In the genomic region with DNA sequence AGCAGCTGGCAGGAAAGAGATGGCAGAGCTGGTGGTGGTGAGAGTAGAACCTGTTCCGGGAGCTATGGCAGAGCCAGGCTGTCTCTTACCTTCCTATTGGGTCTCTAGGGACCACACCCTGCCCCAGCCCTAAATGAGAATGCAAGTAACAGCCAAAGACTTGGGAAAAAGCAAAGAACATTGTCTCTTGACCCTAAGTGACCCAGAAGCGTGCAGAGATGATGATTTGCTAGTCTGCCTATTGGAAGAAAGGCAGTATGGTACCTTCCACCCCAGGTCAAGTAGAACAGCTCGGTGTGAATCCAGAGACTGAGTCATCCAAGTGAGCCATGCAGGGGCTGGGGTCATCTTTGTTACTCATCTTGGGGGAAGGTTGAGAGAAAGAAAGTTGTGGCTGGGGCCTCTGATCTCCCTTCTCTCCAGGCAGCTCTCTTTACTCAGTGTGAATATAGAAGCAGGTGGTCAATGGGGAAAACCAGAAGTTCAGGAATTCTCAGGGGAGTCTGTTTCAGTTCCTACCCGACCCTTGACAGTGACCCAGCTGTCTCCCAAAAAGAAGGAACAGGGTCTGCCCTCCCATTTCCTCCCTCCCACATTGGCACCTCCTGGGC, we compare ENCODE assay signal across 8 cellular contexts. TPM values are rescaled to one million over a fixed set of nuclear protein-coding genes. Genes with fewer than 3 reads are reported as not detected.
DNase-seq lines count a peak whose midpoint lies in the region; ATAC-seq and TF ChIP-seq lines count a peak whose summit lies in the region.

No MANE protein-coding gene starts in this region.

- peak overlapping the region; percentile 63 for H3K27ac Mint-ChIP-seq in neural progenitor cell

- peaks cover 20% of the 10 kb centered on the region for H3K27me3 Mint-ChIP-seq in neural progenitor cell (ENCODE audit: insufficient read depth, low read depth)

- peaks cover 38% of the 10 kb centered on the region for H3F3A ChIP-seq in neural progenitor cell (ENCODE audit: low read depth)

- H3K9ac ChIP-seq in NT2/D1 (ENCODE audit: insufficient read length, low read depth) = peak overlapping the region; percentile 90
- no peak overlapping the region for H3K9ac ChIP-seq in neural progenitor cell

- peak overlapping the region; percentile 92 for H3K4me3 Mint-ChIP-seq in neural progenitor cell

- no peak overlapping the region for H3K27ac ChIP-seq in ectodermal cell (ENCODE audit: insufficient read depth, low read depth, low read length, poor library complexity, severe bottlenecking)
- H3K27ac ChIP-seq in neural progenitor cell = peak overlapping the region; percentile 86

- H4K20me1 ChIP-seq in neural progenitor cell (ENCODE audit: low read depth) = no peaks in the 10 kb centered on the region

- H3K36me3 Mint-ChIP-seq in neural progenitor cell = peaks cover 3% of the 10 kb centered on the region

- WGBS in ectodermal cell, 2 experiments = 43 to 54% methylated on average over 4 of the region's 4 CpGs

- no peak overlapping the region for H2AFZ ChIP-seq in neural progenitor cell (replicated peaks)

- no peak for ATAC-seq in HG03378 (IDR thresholded peaks at IDR 0.05; ENCODE audit: unreplicated experiment)
- no peak for ATAC-seq in HG02678 (IDR thresholded peaks at IDR 0.05; ENCODE audit: unreplicated experiment)

- H3K4me2 ChIP-seq in neural progenitor cell = peak overlapping the region; percentile 79

- TF ChIP-seq CTCF in GM12864 (IDR thresholded peaks at IDR 0.05; ENCODE audit: low read depth, low read length, missing control alignments) = no peak
- no peak for TF ChIP-seq CTCF in neural progenitor cell (IDR thresholded peaks at IDR 0.05)

- peak overlapping the region; percentile 80 for H3K4me3 ChIP-seq in GM12864 (ENCODE audit: low read depth, low read length)
- H3K4me3 ChIP-seq in NT2/D1 (ENCODE audit: insufficient read length, low read depth) = peak overlapping the region; percentile 75
- peak overlapping the region; percentile 14 for H3K4me3 ChIP-seq in ectodermal cell (ENCODE audit: insufficient read depth, low read depth, low read length)
- peak overlapping the region; percentile 88 for H3K4me3 ChIP-seq in neural progenitor cell

- H3K36me3 ChIP-seq in NT2/D1 (ENCODE audit: insufficient read depth, insufficient read length, low read length) (peaks cover 17% of the 10 kb centered on the region), ectodermal cell (ENCODE audit: control insufficient read depth, insufficient read depth, low read length) (no peaks in the 10 kb centered on the region), neural progenitor cell (no peaks in the 10 kb centered on the region)

- peaks cover 6% of the 10 kb centered on the region for H3K9me3 Mint-ChIP-seq in neural progenitor cell

- H3K4me1 ChIP-seq in NT2/D1 (ENCODE audit: insufficient read depth, insufficient read length) = peaks cover 14% of the 10 kb centered on the region
- H3K4me1 ChIP-seq in ectodermal cell (ENCODE audit: control insufficient read depth, insufficient read depth, low read length) = peaks cover 33% of the 10 kb centered on the region
- peaks cover 31% of the 10 kb centered on the region for H3K4me1 ChIP-seq in neural progenitor cell

- H3K27me3 ChIP-seq in NT2/D1 (ENCODE audit: insufficient read depth, insufficient read length) (peaks cover 7% of the 10 kb centered on the region), ectodermal cell (ENCODE audit: control insufficient read depth, insufficient read depth, low read length, poor library complexity, severe bottlenecking) (peaks cover 4% of the 10 kb centered on the region), neural progenitor cell (peaks cover 3% of the 10 kb centered on the region)

- H3K9me3 ChIP-seq in NT2/D1 (ENCODE audit: insufficient read depth, low read length) (no peaks in the 10 kb centered on the region), ectodermal cell (ENCODE audit: control insufficient read depth, low read length) (no peaks in the 10 kb centered on the region), neural progenitor cell (ENCODE audit: low read depth) (no peaks in the 10 kb centered on the region)

- H3K79me2 ChIP-seq in neural progenitor cell (ENCODE audit: low read depth) = peaks cover 16% of the 10 kb centered on the region

- DNase-seq in GM12864 (ENCODE audit: low read depth) = no peak
- DNase-seq in NT2/D1 (ENCODE audit: low read depth, low spot score) = no peak
- DNase-seq in neural progenitor cell (ENCODE audit: low spot score) = no peak
- no peak for DNase-seq in Kasumi-1 (lab: John Stamatoyannopoulos, UW)
- no peak for DNase-seq in activated gamma-delta T cell treated with Interleukin-2 at 50 U/mL for 16 hours

- peaks cover 41% of the 10 kb centered on the region for H3K4me1 Mint-ChIP-seq in neural progenitor cell

RNA-seq across cellular contexts. Expression of a gene that starts 1.7 kb away (rescaled TPM):
- 87.3 TPM for polyA plus RNA-seq in ectodermal cell (2013, experiment 1 of 4)
- 74.4 TPM for polyA plus RNA-seq in ectodermal cell (2013, experiment 2 of 4)
- 83.9 TPM for polyA plus RNA-seq in ectodermal cell (2013, experiment 3 of 4)
- 86.3 TPM for polyA plus RNA-seq in ectodermal cell (2013, experiment 4 of 4)
- 48.1 and 92.5 TPM in 2 replicates for total RNA-seq in neural progenitor cell (ENCODE audit: low replicate concordance)

RNA-seq across cellular contexts. Expression of a gene that starts 2.7 kb away (rescaled TPM):
- polyA plus RNA-seq in ectodermal cell (2013, experiment 1 of 4) = 11.7 TPM
- polyA plus RNA-seq in ectodermal cell (2013, experiment 2 of 4) = 9.5 TPM
- 5.1 TPM for polyA plus RNA-seq in ectodermal cell (2013, experiment 3 of 4)
- 7.1 TPM for polyA plus RNA-seq in ectodermal cell (2013, experiment 4 of 4)
- total RNA-seq in neural progenitor cell (ENCODE audit: low replicate concordance) = 3.0 and 14.6 TPM in 2 replicates

RNA-seq across cellular contexts. Expression of a gene that starts 9.8 kb away (rescaled TPM):
- 110 TPM for polyA plus RNA-seq in ectodermal cell (2013, experiment 1 of 4)
- 117 TPM for polyA plus RNA-seq in ectodermal cell (2013, experiment 2 of 4)
- 90.5 TPM for polyA plus RNA-seq in ectodermal cell (2013, experiment 3 of 4)
- 99.9 TPM for polyA plus RNA-seq in ectodermal cell (2013, experiment 4 of 4)
- total RNA-seq in neural progenitor cell (ENCODE audit: low replicate concordance) = 43.4 and 75.2 TPM in 2 replicates

RNA-seq across cellular contexts. Expression of a gene that starts 11.3 kb away (rescaled TPM):
- 324 TPM for polyA plus RNA-seq in ectodermal cell (2013, experiment 1 of 4)
- 362 TPM for polyA plus RNA-seq in ectodermal cell (2013, experiment 2 of 4)
- polyA plus RNA-seq in ectodermal cell (2013, experiment 3 of 4) = 287 TPM
- polyA plus RNA-seq in ectodermal cell (2013, experiment 4 of 4) = 360 TPM
- 257 and 305 TPM in 2 replicates for total RNA-seq in neural progenitor cell (ENCODE audit: low replicate concordance)

RNA-seq across cellular contexts. Expression of a gene that starts 25.4 kb away (rescaled TPM):
- polyA plus RNA-seq in ectodermal cell (2013, experiment 1 of 4) = 46.1 TPM
- 51.2 TPM for polyA plus RNA-seq in ectodermal cell (2013, experiment 2 of 4)
- polyA plus RNA-seq in ectodermal cell (2013, experiment 3 of 4) = 45.1 TPM
- 49.0 TPM for polyA plus RNA-seq in ectodermal cell (2013, experiment 4 of 4)
- 9.1 and 21.9 TPM in 2 replicates for total RNA-seq in neural progenitor cell (ENCODE audit: low replicate concordance)

Comparison
In these comparisons a context has a peak if more than half of its experiments do, and no peak if none do; other contexts are left out.
1. H3K4me3 ChIP-seq: peak in every context shown above with its lines; median percentile 88 in neural progenitor cell; 80 in GM12864; 75 in NT2/D1; 14 in ectodermal cell.